1 cellular context compared by ENCODE assay signal in the genomic region with DNA sequence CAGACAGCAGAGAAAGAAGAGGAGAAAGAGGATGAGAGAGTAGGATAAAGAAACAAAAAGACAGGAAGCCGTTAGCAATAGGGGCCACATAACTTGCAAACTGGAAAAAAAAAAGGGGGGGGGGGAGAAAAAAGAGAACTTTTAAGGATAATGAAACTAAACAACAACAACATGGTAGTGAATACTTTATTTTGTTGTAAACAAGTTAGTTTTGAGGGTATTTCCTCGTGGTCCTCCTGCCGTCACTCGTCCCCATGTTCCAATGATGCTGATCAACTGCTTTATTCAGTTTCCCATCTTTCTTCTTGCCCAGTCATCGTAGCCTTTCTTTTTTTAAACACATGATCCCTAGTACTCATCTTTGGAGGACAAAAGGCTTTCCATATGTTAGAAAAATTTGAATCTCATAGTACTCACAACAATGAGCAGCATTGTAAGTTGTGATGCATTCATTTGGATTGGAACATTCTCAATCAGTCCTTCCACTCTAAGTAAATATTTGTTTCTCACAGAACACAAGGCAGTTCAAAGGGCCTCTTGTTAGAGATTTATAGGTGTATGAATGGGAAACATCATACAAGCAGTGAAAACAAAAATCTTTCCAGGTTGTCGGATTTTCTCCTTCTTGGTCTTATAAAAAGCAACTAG.
TF ChIP-seq lines count a peak whose summit lies in the region.

No MANE protein-coding gene starts in this region.

TF ChIP-seq in A549, 52 proteins besides CTCF, POLR2A, EP300 and RAD21 (continued from another document):
- TF ChIP-seq, protein P1, sequence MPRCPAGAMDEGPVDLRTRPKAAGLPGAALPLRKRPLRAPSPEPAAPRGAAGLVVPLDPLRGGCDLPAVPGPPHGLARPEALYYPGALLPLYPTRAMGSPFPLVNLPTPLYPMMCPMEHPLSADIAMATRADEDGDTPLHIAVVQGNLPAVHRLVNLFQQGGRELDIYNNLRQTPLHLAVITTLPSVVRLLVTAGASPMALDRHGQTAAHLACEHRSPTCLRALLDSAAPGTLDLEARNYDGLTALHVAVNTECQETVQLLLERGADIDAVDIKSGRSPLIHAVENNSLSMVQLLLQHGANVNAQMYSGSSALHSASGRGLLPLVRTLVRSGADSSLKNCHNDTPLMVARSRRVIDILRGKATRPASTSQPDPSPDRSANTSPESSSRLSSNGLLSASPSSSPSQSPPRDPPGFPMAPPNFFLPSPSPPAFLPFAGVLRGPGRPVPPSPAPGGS (IDR thresholded peaks at IDR 0.05), result 0 out of 3 replicates have a peak, but pooled peaks have one; percentile 14
- TF ChIP-seq ZNF302 (CRISPR knock-in tag; IDR thresholded peaks at IDR 0.05) (no peak), SREBF2 (IDR thresholded peaks at IDR 0.05) (no peak), GATA3 (IDR thresholded peaks at IDR 0.05; ENCODE audit: borderline replicate concordance) (0 out of 2 replicates have a peak, but pooled peaks have one; percentile 56), CBX8 (IDR thresholded peaks at IDR 0.05) (no peak), NFE2L2 (conservative IDR thresholded peaks at IDR 0.05; ENCODE audit: low read length) (0 out of 2 replicates have a peak, but pooled peaks have one; percentile 27), HEYL (CRISPR knock-in tag; IDR thresholded peaks at IDR 0.05) (no peak), ZC3H11A (IDR thresholded peaks at IDR 0.05) (no peak), RARB (CRISPR knock-in tag; IDR thresholded peaks at IDR 0.05) (peak; percentile 91; the same call in 1 of the 2 replicates), FOSL2 (IDR thresholded peaks at IDR 0.05) (no peak), FOSL2 (CRISPR knock-in tag; IDR thresholded peaks at IDR 0.05) (peak; percentile 51), CBX2 (IDR thresholded peaks at IDR 0.05; ENCODE audit: borderline replicate concordance, low read depth) (no peak), SMC3 (IDR thresholded peaks at IDR 0.05) (no peak), HOXA7 (CRISPR knock-in tag; IDR thresholded peaks at IDR 0.05) (peak; percentile 98)
- TF ChIP-seq, protein P2, sequence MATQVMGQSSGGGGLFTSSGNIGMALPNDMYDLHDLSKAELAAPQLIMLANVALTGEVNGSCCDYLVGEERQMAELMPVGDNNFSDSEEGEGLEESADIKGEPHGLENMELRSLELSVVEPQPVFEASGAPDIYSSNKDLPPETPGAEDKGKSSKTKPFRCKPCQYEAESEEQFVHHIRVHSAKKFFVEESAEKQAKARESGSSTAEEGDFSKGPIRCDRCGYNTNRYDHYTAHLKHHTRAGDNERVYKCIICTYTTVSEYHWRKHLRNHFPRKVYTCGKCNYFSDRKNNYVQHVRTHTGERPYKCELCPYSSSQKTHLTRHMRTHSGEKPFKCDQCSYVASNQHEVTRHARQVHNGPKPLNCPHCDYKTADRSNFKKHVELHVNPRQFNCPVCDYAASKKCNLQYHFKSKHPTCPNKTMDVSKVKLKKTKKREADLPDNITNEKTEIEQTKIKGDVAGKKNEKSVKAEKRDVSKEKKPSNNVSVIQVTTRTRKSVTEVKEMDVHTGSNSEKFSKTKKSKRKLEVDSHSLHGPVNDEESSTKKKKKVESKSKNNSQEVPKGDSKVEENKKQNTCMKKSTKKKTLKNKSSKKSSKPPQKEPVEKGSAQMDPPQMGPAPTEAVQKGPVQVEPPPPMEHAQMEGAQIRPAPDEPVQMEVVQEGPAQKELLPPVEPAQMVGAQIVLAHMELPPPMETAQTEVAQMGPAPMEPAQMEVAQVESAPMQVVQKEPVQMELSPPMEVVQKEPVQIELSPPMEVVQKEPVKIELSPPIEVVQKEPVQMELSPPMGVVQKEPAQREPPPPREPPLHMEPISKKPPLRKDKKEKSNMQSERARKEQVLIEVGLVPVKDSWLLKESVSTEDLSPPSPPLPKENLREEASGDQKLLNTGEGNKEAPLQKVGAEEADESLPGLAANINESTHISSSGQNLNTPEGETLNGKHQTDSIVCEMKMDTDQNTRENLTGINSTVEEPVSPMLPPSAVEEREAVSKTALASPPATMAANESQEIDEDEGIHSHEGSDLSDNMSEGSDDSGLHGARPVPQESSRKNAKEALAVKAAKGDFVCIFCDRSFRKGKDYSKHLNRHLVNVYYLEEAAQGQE (IDR thresholded peaks at IDR 0.05), result no peak; the same call in 1 of the 2 replicates
- TF ChIP-seq, protein P3, sequence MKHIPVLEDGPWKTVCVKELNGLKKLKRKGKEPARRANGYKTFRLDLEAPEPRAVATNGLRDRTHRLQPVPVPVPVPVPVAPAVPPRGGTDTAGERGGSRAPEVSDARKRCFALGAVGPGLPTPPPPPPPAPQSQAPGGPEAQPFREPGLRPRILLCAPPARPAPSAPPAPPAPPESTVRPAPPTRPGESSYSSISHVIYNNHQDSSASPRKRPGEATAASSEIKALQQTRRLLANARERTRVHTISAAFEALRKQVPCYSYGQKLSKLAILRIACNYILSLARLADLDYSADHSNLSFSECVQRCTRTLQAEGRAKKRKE (CRISPR knock-in tag; IDR thresholded peaks at IDR 0.05; ENCODE audit: low read depth), result peak; percentile 75; the same call in 1 of the 2 replicates
- TF ChIP-seq, protein P4, sequence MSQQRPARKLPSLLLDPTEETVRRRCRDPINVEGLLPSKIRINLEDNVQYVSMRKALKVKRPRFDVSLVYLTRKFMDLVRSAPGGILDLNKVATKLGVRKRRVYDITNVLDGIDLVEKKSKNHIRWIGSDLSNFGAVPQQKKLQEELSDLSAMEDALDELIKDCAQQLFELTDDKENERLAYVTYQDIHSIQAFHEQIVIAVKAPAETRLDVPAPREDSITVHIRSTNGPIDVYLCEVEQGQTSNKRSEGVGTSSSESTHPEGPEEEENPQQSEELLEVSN (IDR thresholded peaks at IDR 0.05; ENCODE audit: borderline replicate concordance, low read depth), result no peak
